ENCODE assay signal across 25 cellular contexts in the genomic region with DNA sequence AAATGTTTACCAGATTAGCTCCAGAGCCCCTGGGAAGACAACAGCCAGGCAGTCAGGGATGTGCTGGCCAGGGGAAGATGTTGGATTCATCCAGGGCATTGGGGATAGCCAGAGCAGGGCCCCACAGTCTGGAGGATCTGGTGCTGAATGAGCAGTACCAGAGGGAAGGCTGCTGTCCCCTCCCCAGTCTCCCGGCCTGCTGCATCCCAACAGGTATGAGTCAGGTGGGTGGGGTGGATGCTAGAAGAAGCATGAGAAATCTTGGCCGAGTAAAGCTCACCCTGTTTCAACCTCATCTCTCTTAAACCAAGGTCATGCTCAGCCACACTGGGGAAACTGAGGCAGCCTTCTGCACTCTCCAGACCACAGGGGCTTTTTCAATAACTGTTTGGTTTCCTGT.
"Had no signal": no experiment of that assay in that cellular context is flagged by ENCODE, and none has a peak within 500 bp of the region (broad histone marks: within the 10 kb centered on the region; RNA-seq: fewer than 3 reads in every experiment).

No MANE protein-coding gene starts in this region.

- H3K36me3 ChIP-seq: gastroesophageal sphincter, suprapubic skin, tibial nerve had no signal

- H3K27ac ChIP-seq: gastroesophageal sphincter, hepatocyte, suprapubic skin, tibial nerve had no signal

- H3K4me1 ChIP-seq: gastroesophageal sphincter, suprapubic skin had no signal

- H3K9me3 ChIP-seq: gastroesophageal sphincter, suprapubic skin, tibial nerve had no signal

- ATAC-seq: activated T-helper 17 cell treated with anti-CD3 and anti-CD28 coated beads, Interleukin-2, amount 50 U/mL, for 72 hours; gastroesophageal sphincter; natural killer cell treated with Interleukin-12 subunit alpha and Interleukin-12 subunit beta and Interleukin-15 and Interleukin-18, amount 100 ng/mL, for 72 hours; right cardiac atrium; T-helper 17 cell had no signal

- DNase-seq: activated CD4-positive, alpha-beta memory T cell treated with anti-CD3 and anti-CD28 coated beads for 36 hours; activated CD4-positive, alpha-beta T cell treated with anti-CD3 and anti-CD28 coated beads, Interleukin-2, amount 10 ng/mL, durations not matched to agents 24 days and 14 days; activated CD4-positive, CD25-positive, alpha-beta regulatory T cell treated with anti-CD3 and anti-CD28 coated beads, Interleukin-2, amount 50 U/mL, for 72 hours; activated CD8-positive, alpha-beta memory T cell treated with anti-CD3 and anti-CD28 coated beads, Interleukin-2, amount 50 U/mL, for 4 hours; activated gamma-delta T cell treated with Interleukin-2 at 50 U/mL for 16 hours; activated naive CD4-positive, alpha-beta T cell treated with anti-CD3 and anti-CD28 coated beads, Interleukin-2, amount 50 U/mL, for 16 hours; activated T-cell treated with anti-CD3 and anti-CD28 coated beads, Interleukin-2, amount 50 U/mL, for 1 hour; amniotic stem cell; central memory CD4-positive, alpha-beta T cell; endodermal cell; kidney; mesenchymal stem cell; posterior cingulate gyrus; right cardiac atrium; stimulated activated CD4-positive, alpha-beta T cell treated with anti-CD3 and anti-CD28 coated beads, Interleukin-15, amount 100 ng/mL, for 24 hours; stimulated activated CD4-positive, alpha-beta T cell treated with anti-CD3 and anti-CD28 coated beads, Interleukin-2, amount 100 ng/mL, for 24 hours; stimulated activated naive CD4-positive, alpha-beta T cell; T-helper 17 cell; T1000 had no signal

- H3K4me3 ChIP-seq: gastroesophageal sphincter, hepatocyte, suprapubic skin, tibial nerve had no signal
